ENCODE assay signal across 8 cellular contexts in the genomic region with DNA sequence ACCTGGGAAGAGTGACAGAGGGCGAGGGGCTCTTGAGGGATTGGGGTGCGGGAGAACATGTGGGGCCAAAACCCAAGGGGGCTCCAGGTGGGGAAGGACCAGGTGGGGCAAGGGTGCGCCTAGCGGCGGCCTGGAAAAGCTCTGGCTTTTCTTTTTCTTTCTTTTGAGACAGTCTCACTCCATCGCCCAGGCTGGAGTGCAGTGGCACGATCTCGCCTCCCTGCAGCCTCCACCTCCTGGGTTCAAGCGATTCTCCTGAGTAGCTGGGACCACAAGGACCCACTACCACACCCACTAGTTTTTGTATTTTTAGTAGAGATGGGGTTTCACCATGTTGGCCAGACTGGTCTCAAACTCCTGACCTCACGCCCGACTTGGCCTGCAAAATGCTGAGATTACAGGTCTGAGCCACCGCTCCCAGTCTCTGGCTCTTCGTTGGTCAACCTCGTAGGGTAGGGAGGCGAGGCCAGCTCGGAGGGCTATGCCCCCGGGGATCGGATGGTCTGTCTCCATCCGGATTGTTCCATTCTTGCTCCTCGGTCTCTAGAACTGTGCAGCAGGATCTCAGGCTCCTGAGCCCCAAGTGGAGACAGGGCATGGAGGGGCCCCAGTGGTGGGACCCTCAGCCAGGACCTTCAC. TPM values are rescaled to one million over a fixed set of nuclear protein-coding genes. Genes with fewer than 3 reads are reported as not detected.
A peak's percentile ranks its signal among the peaks of the same experiment; 100 is the strongest.
DNase-seq lines count a peak whose midpoint lies in the region; ATAC-seq and TF ChIP-seq lines count a peak whose summit lies in the region.

No MANE protein-coding gene starts in this region.

- peaks cover 5 to 23% (median 21%) of the 10 kb centered on the region in 7 donors for H3K9me3 Mint-ChIP-seq in naive B cell

- H3K9me3 ChIP-seq in AG04450 (ENCODE audit: control insufficient read depth, insufficient read depth, low read length) (peaks cover 33% of the 10 kb centered on the region), body of pancreas (no peaks in the 10 kb centered on the region), WERI-Rb-1 (ENCODE audit: severe bottlenecking) (no peaks in the 10 kb centered on the region)

- H3K4me3 ChIP-seq in AG04450 (ENCODE audit: low read depth, low read length) = peak overlapping the region; percentile 94; the same call in 1 of the 2 replicates
- H3K4me3 ChIP-seq in body of pancreas = no peak overlapping the region
- no peak overlapping the region for H3K4me3 ChIP-seq in WERI-Rb-1 (ENCODE audit: low read depth, low read length)

- DNase-seq in AG04450 (ENCODE audit: low read depth, low spot score) = no peak
- no peak for DNase-seq in GM20000 (ENCODE audit: low spot score)
- no peak for DNase-seq in body of pancreas
- DNase-seq in naive B cell = peak; percentile 21
- DNase-seq in WERI-Rb-1 = no peak
- DNase-seq in A172 (ENCODE audit: low spot score) = no peak
- no peak for DNase-seq in NCI-H2171 treated with DMSO at 0.1 percent for 48 hours (lab: John Stamatoyannopoulos, UW)
- DNase-seq in D341Med (ENCODE audit: low spot score) = no peak

- peaks cover 35 to 37% (median 37%) of the 10 kb centered on the region in 3 donors for H3K4me1 Mint-ChIP-seq in naive B cell

- no peak overlapping the region for H3K27ac ChIP-seq in AG04450 (ENCODE audit: low read depth, low read length)
- H3K27ac ChIP-seq in body of pancreas = peak overlapping the region; percentile 84 to 94 (median 91)
- no peak overlapping the region for H3K27ac ChIP-seq in WERI-Rb-1

- ATAC-seq in body of pancreas (no peak), naive B cell (ENCODE audit: low read depth in 2 of 2) (no peak)

- 68 to 74% methylated on average over 19 of the region's 20 CpGs for WGBS in body of pancreas, 2 donors

- POLR2A ChIA-PET in AG04450 (lab: Yijun Ruan, JAX) = no interaction called here

- H3K27me3 ChIP-seq in AG04450 (ENCODE audit: control insufficient read depth, insufficient read depth, low read length) (no peaks in the 10 kb centered on the region), body of pancreas (no peaks in the 10 kb centered on the region), WERI-Rb-1 (ENCODE audit: insufficient read depth, low read depth, severe bottlenecking) (peaks cover 5% of the 10 kb centered on the region)

- TF ChIP-seq CTCF in AG04450 (IDR thresholded peaks at IDR 0.05; ENCODE audit: low read depth, low read length) (no peak), GM20000 (IDR thresholded peaks at IDR 0.05; ENCODE audit: extremely low read depth, missing control alignments) (peak; percentile 42), body of pancreas (IDR thresholded peaks at IDR 0.05) (peak in 2 of 7 experiments; percentile 28 to 30), WERI-Rb-1 (IDR thresholded peaks at IDR 0.05; ENCODE audit: low read depth, low read length) (no peak)

- H3K36me3 Mint-ChIP-seq in naive B cell = peaks cover 0 to 10% of the 10 kb centered on the region in 2 donors

- intact Hi-C loops in body of pancreas (cut with DNase I) = no loop called here

- no peak for TF ChIP-seq POLR2A in body of pancreas (IDR thresholded peaks at IDR 0.05)

- H3K27me3 Mint-ChIP-seq in naive B cell = peaks cover 0 to 3% (median 0%) of the 10 kb centered on the region in 3 donors

- peak overlapping the region; percentile 60 to 97 (median 80) for H3K27ac Mint-ChIP-seq in naive B cell

- H3K4me3 Mint-ChIP-seq in naive B cell = peak overlapping the region; percentile 73 to 100 (median 96)

- peaks cover 37% of the 10 kb centered on the region for H3K4me1 ChIP-seq in body of pancreas

- H3K36me3 ChIP-seq in body of pancreas (replicated peaks in 1 of 2; ENCODE audit: insufficient read depth in 1 of 2, low read depth in 2 of 2) = no peaks in the 10 kb centered on the region
- H3K36me3 ChIP-seq in WERI-Rb-1 = no peaks in the 10 kb centered on the region

- CTCF ChIA-PET in AG04450 (lab: Charles Lee) = interaction anchor here (0.5 to 0.8 kb wide), 2 partner anchors 100 to 134 kb away, joined by 3 read pairs; no protein-coding TSS in a partner anchor

RNA-seq across cellular contexts. Expression of gene GADD45B, which starts 3.7 kb away (rescaled TPM):
- polyA plus RNA-seq in AG04450 (2011; rRNA removed) = 18.5 and 24.8 TPM in 2 replicates
- 18.6 and 29.1 TPM in 2 replicates for polyA minus RNA-seq in AG04450 (2011; rRNA and poly(A)+ RNA removed)
- total RNA-seq in body of pancreas = 10 to 100 TPM; 68.0 to 84.7 TPM
- 100 to 1,000 TPM in 3 of 6 donors, 10 to 100 TPM in 3; 40.2 to 177 (median 125) TPM for polyA plus RNA-seq in naive B cell (ENCODE audit: low read depth in 6 of 6)
- total RNA-seq in A172 (2014; rRNA removed; shearing (Covaris generic)) = 92.7 and 97.6 TPM in 2 replicates

RNA-seq across cellular contexts. Expression of gene LMNB2, which starts 22.9 kb away (rescaled TPM):
- polyA plus RNA-seq in AG04450 (2011; rRNA removed) = 49.5 and 54.3 TPM in 2 replicates
- 45.7 and 54.0 TPM in 2 replicates for polyA minus RNA-seq in AG04450 (2011; rRNA and poly(A)+ RNA removed)
- total RNA-seq in body of pancreas = 10 to 100 TPM; 11.7 to 30.0 TPM
- 1 to 10 TPM; 3.2 to 5.4 (median 4.5) TPM for polyA plus RNA-seq in naive B cell (ENCODE audit: low read depth in 6 of 6)
- total RNA-seq in A172 (2014; rRNA removed; shearing (Covaris generic)) = 232 and 348 TPM in 2 replicates

RNA-seq across cellular contexts. Expression of gene TIMM13, which starts 52.3 kb away (rescaled TPM):
- polyA plus RNA-seq in AG04450 (2011; rRNA removed) (21.6 and 34.3 TPM in 2 replicates), naive B cell (ENCODE audit: low read depth in 6 of 6) (10 to 100 TPM; 50.0 to 99.3 (median 70.8) TPM)
- polyA minus RNA-seq in AG04450 (2011; rRNA and poly(A)+ RNA removed) = 6.3 and 7.3 TPM in 2 replicates
- total RNA-seq in body of pancreas = 10 to 100 TPM; 16.3 to 36.6 TPM
- 85.0 and 110 TPM in 2 replicates for total RNA-seq in A172 (2014; rRNA removed; shearing (Covaris generic))

Comparison
In these comparisons a context has a peak if more than half of its experiments do, and no peak if none do; other contexts are left out.
1. H3K27ac ChIP-seq: peak in body of pancreas (4 of 4); none in AG04450 (single experiment) and WERI-Rb-1 (single experiment).